1 cellular context compared by ENCODE assay signal in genomic region chr10:71319042-71319799, GRCh38.
A peak's percentile ranks its signal among the peaks of the same experiment; 100 is the strongest.
TF ChIP-seq lines count a peak whose summit lies in the region.

TSS of gene SLC29A3 (plus strand) at chr10:71319259. CDS start at chr10:71319310, 51 bp downstream.

TF ChIP-seq in HEK293, 187 proteins besides CTCF, POLR2A, EP300 and RAD21 (continued from another document):
- peak; percentile 21; the same call in 1 of the 2 replicates for TF ChIP-seq ZNF18 (tag by site-specific recombination; IDR thresholded peaks at IDR 0.05)
- TF ChIP-seq ZNF529 (tag by site-specific recombination; IDR thresholded peaks at IDR 0.05; ENCODE audit: insufficient replicate concordance) = no peak
- peak; percentile 29 for TF ChIP-seq SP2 (tag by site-specific recombination; IDR thresholded peaks at IDR 0.05)
- TF ChIP-seq ZNF596 (tag by site-specific recombination; IDR thresholded peaks at IDR 0.05) = no peak
- TF ChIP-seq AEBP2 (tag by site-specific recombination; IDR thresholded peaks at IDR 0.05; ENCODE audit: borderline replicate concordance) = no peak
- TF ChIP-seq PATZ1 (tag by site-specific recombination; IDR thresholded peaks at IDR 0.05) = peak; percentile 86
- no peak for TF ChIP-seq ZNF776 (tag by site-specific recombination; IDR thresholded peaks at IDR 0.05; ENCODE audit: borderline replicate concordance)
- TF ChIP-seq ZNF335 (tag by site-specific recombination; conservative IDR thresholded peaks at IDR 0.05) = peak; percentile 98
- TF ChIP-seq GLIS2 (tag by site-specific recombination; IDR thresholded peaks at IDR 0.05) = peak; percentile 57; the same call in 1 of the 2 replicates
- TF ChIP-seq KLF16 (tag by site-specific recombination; IDR thresholded peaks at IDR 0.05) = no peak
- TF ChIP-seq SCRT1 (tag by site-specific recombination; IDR thresholded peaks at IDR 0.05; ENCODE audit: borderline replicate concordance) = peak; percentile 93
- TF ChIP-seq IKZF3 (tag by site-specific recombination; IDR thresholded peaks at IDR 0.05) = no peak
- peak; percentile 87 for TF ChIP-seq ZNF660 (tag by site-specific recombination; IDR thresholded peaks at IDR 0.05)
- TF ChIP-seq ZNF677 (tag by site-specific recombination; IDR thresholded peaks at IDR 0.05) = 0 out of 2 replicates have a peak, but pooled peaks have one; percentile 0
- TF ChIP-seq ZNF76 (tag by site-specific recombination; IDR thresholded peaks at IDR 0.05; ENCODE audit: borderline replicate concordance, low read depth) = peak; percentile 10; the same call in 1 of the 2 replicates
- peak; percentile 41; the same call in 1 of the 2 replicates for TF ChIP-seq ZNF2 (tag by site-specific recombination; IDR thresholded peaks at IDR 0.05)
- TF ChIP-seq PBX3 (CRISPR knock-in tag; IDR thresholded peaks at IDR 0.05) = 0 out of 2 replicates have a peak, but pooled peaks have one; percentile 26
- no peak for TF ChIP-seq ZSCAN4 (tag by site-specific recombination; IDR thresholded peaks at IDR 0.05)
- TF ChIP-seq PRDM1 (tag by site-specific recombination; IDR thresholded peaks at IDR 0.05) = no peak
- peak; percentile 80 for TF ChIP-seq PRDM10 (tag by site-specific recombination; IDR thresholded peaks at IDR 0.05)
- TF ChIP-seq ZNF157 (tag by site-specific recombination; IDR thresholded peaks at IDR 0.05) = no peak
- TF ChIP-seq ZFP37 (tag by site-specific recombination; IDR thresholded peaks at IDR 0.05) = no peak
- peak; percentile 78; the same call in 1 of the 2 replicates for TF ChIP-seq ZSCAN30 (tag by site-specific recombination; IDR thresholded peaks at IDR 0.05)
- 0 out of 2 replicates have a peak, but pooled peaks have one; percentile 23 for TF ChIP-seq ZBTB6 (tag by site-specific recombination; IDR thresholded peaks at IDR 0.05)
- 0 out of 2 replicates have a peak, but pooled peaks have one; percentile 26 for TF ChIP-seq BCL11A (tag by site-specific recombination; IDR thresholded peaks at IDR 0.05; ENCODE audit: low read depth)
- TF ChIP-seq ZNF350 (tag by site-specific recombination; IDR thresholded peaks at IDR 0.05) = no peak
- TF ChIP-seq ZNF274 (IDR thresholded peaks at IDR 0.05; ENCODE audit: low read length) = no peak
- no peak for TF ChIP-seq ZNF274 (tag by site-specific recombination; IDR thresholded peaks at IDR 0.05; ENCODE audit: borderline replicate concordance)
- peak; percentile 70 for TF ChIP-seq ZNF654 (tag by site-specific recombination; IDR thresholded peaks at IDR 0.05; ENCODE audit: low read depth)
- TF ChIP-seq GLI2 (tag by site-specific recombination; IDR thresholded peaks at IDR 0.05; ENCODE audit: borderline replicate concordance, low read depth) = no peak
- TF ChIP-seq KLF9 (tag by site-specific recombination; IDR thresholded peaks at IDR 0.05; ENCODE audit: low read depth) = 0 out of 2 replicates have a peak, but pooled peaks have one; percentile 11
- TF ChIP-seq ZNF324 (tag by site-specific recombination; IDR thresholded peaks at IDR 0.05) = peak; percentile 61; the same call in 1 of the 2 replicates
- TF ChIP-seq ZNF214 (tag by site-specific recombination; IDR thresholded peaks at IDR 0.05; ENCODE audit: borderline replicate concordance) = no peak
- TF ChIP-seq ZNF24 (tag by site-specific recombination; IDR thresholded peaks at IDR 0.05) = 0 out of 2 replicates have a peak, but pooled peaks have one; percentile 28
- peak; percentile 82; the same call in 1 of the 2 replicates for TF ChIP-seq HOXC10 (CRISPR knock-in tag; IDR thresholded peaks at IDR 0.05)
- TF ChIP-seq FEZF1 (tag by site-specific recombination; IDR thresholded peaks at IDR 0.05) = no peak
- TF ChIP-seq ZFHX2 (tag by site-specific recombination; conservative IDR thresholded peaks at IDR 0.05) = peak; percentile 66
- no peak for TF ChIP-seq ZNF423 (tag by site-specific recombination; IDR thresholded peaks at IDR 0.05)
- TF ChIP-seq TSHZ1 (tag by site-specific recombination; IDR thresholded peaks at IDR 0.05; ENCODE audit: borderline replicate concordance) = no peak
- TF ChIP-seq SP7 (tag by site-specific recombination; IDR thresholded peaks at IDR 0.05) = peak; percentile 66; the same call in 1 of the 2 replicates
- TF ChIP-seq ZNF600 (tag by site-specific recombination; IDR thresholded peaks at IDR 0.05) = peak; percentile 89
TF ChIP-seq in HEK293: peak in this region for 56.
